ENCODE assay signal across 36 cellular contexts in genomic region chr2:30786923-30787685, GRCh38. TPM values are rescaled to one million over a fixed set of nuclear protein-coding genes. Genes with fewer than 3 reads are reported as not detected.
"Had no signal": no experiment of that assay in that cellular context is flagged by ENCODE, and none has a peak within 500 bp of the region (broad histone marks: within the 10 kb centered on the region; RNA-seq: fewer than 3 reads in every experiment).

No MANE protein-coding gene starts in this region.

- H3K27ac Mint-ChIP-seq: activated CD4-positive, alpha-beta memory T cell treated with anti-CD3 and anti-CD28 coated beads, Interleukin-2, amount 10 ng/mL, durations not matched to agents 7 days and 5 days; activated CD4-positive, alpha-beta T cell treated with anti-CD3 and anti-CD28 coated beads for 36 hours; activated naive CD4-positive, alpha-beta T cell treated with anti-CD3 and anti-CD28 coated beads for 36 hours; activated naive CD4-positive, alpha-beta T cell treated with anti-CD3 and anti-CD28 coated beads, Interleukin-2, amount 50 U/mL, for 72 hours; activated T-helper 1 cell treated with anti-CD3 and anti-CD28 coated beads, Interleukin-12 subunit alpha, Interleukin-12 subunit beta, Interleukin-2, Interleukin-4 antibody, amounts not matched to agents 30 ng/mL and 10 ng/mL and 1 ng/mL, durations not matched to agents 14 hours and 24 hours and 36 hours; T-helper 1 cell treated with Interleukin-12 subunit alpha and Interleukin-12 subunit beta and Interleukin-4 antibody, amounts not matched to agents 30 μg/mL and 1 μg/mL, for 36 hours; T-helper 2 cell treated with Interferon-gamma antibody and Interleukin-4, amounts not matched to agents 5 μg/mL and 100 μg/mL, for 36 hours; WTC11 had no signal

- H3K4me1 ChIP-seq: adrenal gland, body of pancreas, breast epithelium, SJSA1 had no signal

- H3K9me3 Mint-ChIP-seq: activated CD4-positive, alpha-beta memory T cell treated with anti-CD3 and anti-CD28 coated beads, Interleukin-2, amount 10 ng/mL, durations not matched to agents 7 days and 5 days; activated naive CD4-positive, alpha-beta T cell treated with anti-CD3 and anti-CD28 coated beads for 36 hours; activated naive CD4-positive, alpha-beta T cell treated with anti-CD3 and anti-CD28 coated beads, Interleukin-2, amount 50 U/mL, for 72 hours; activated T-cell treated with anti-CD3 and anti-CD28 coated beads, Interleukin-2, amount 50 U/mL, for 4 hours; activated T-helper 1 cell treated with anti-CD3 and anti-CD28 coated beads, Interleukin-12 subunit alpha, Interleukin-12 subunit beta, Interleukin-2, Interleukin-4 antibody, amounts not matched to agents 30 ng/mL and 10 ng/mL and 1 ng/mL, durations not matched to agents 14 hours and 24 hours and 36 hours; T-helper 1 cell treated with Interleukin-12 subunit alpha and Interleukin-12 subunit beta and Interleukin-4 antibody, amounts not matched to agents 30 μg/mL and 1 μg/mL, for 36 hours; T-helper 2 cell treated with Interferon-gamma antibody and Interleukin-4, amounts not matched to agents 5 μg/mL and 100 μg/mL, for 36 hours; WTC11 had no signal

- H3K4me1 Mint-ChIP-seq: activated CD4-positive, alpha-beta memory T cell treated with anti-CD3 and anti-CD28 coated beads, Interleukin-2, amount 10 ng/mL, durations not matched to agents 7 days and 5 days had no signal

- H3K36me3 Mint-ChIP-seq: activated naive CD4-positive, alpha-beta T cell treated with anti-CD3 and anti-CD28 coated beads, Interleukin-2, amount 50 U/mL, for 72 hours; WTC11 had no signal

- ATAC-seq: activated CD4-positive, alpha-beta T cell treated with anti-CD3 and anti-CD28 coated beads for 36 hours; activated CD4-positive, CD25-positive, alpha-beta regulatory T cell treated with anti-CD3 and anti-CD28 coated beads, Interleukin-2, amount 50 U/mL, for 24 hours; activated naive CD4-positive, alpha-beta T cell treated with anti-CD3 and anti-CD28 coated beads, Interleukin-2, amount 50 U/mL, for 72 hours; activated T-cell treated with anti-CD3 and anti-CD28 coated beads, Interleukin-2, amount 50 U/mL, for 4 hours; body of pancreas; PC-3; WTC11 had no signal

- H3K27me3 ChIP-seq: adrenal gland, body of pancreas, breast epithelium, Peyer's patch had no signal

- H3K27ac ChIP-seq: adrenal gland, body of pancreas, breast epithelium, KMS-11, Peyer's patch, SJSA1 had no signal

- H3K9me3 ChIP-seq: adrenal gland, body of pancreas, breast epithelium, Peyer's patch, SJSA1, SK-N-SH had no signal

- DNase-seq: activated CD4-positive, alpha-beta memory T cell treated with anti-CD3 and anti-CD28 coated beads, Interleukin-2, amount 10 ng/mL, durations not matched to agents 7 days and 5 days; activated CD4-positive, alpha-beta T cell treated with anti-CD3 and anti-CD28 coated beads for 36 hours; activated CD8-positive, alpha-beta memory T cell treated with anti-CD3 and anti-CD28 coated beads for 24 hours; activated gamma-delta T cell treated with Interleukin-2 at 50 U/mL for 16 hours; activated naive CD4-positive, alpha-beta T cell treated with anti-CD3 and anti-CD28 coated beads for 36 hours; activated T-cell treated with anti-CD3 and anti-CD28 coated beads, Interleukin-2, amount 50 U/mL, for 4 hours; body of pancreas; MM.1S; MV-4-11; NCI-H1092; NCI-H1436 treated with DMSO at 0.1 percent for 48 hours; NCI-H187; NCI-H2029 treated with DMSO at 0.1 percent for 48 hours; NCI-H2107; NCI-H2171; NCI-H510A; NCI-H526; NCI-H748 treated with DMSO at 0.1 percent for 48 hours; NK-92 treated with Interleukin-12 subunit alpha and Interleukin-12 subunit beta, amount 100 ng/mL, for 24 hours; PC-3; Peyer's patch; RPMI8226; SHP77 treated with DMSO at 0.1 percent for 48 hours; SK-N-SH had no signal

- H3K4me3 Mint-ChIP-seq: activated CD4-positive, alpha-beta memory T cell treated with anti-CD3 and anti-CD28 coated beads, Interleukin-2, amount 10 ng/mL, durations not matched to agents 7 days and 5 days; activated CD4-positive, alpha-beta T cell treated with anti-CD3 and anti-CD28 coated beads for 36 hours; activated naive CD4-positive, alpha-beta T cell treated with anti-CD3 and anti-CD28 coated beads for 36 hours; activated T-cell treated with anti-CD3 and anti-CD28 coated beads, Interleukin-2, amount 50 U/mL, for 4 hours; activated T-helper 1 cell treated with anti-CD3 and anti-CD28 coated beads, Interleukin-12 subunit alpha, Interleukin-12 subunit beta, Interleukin-2, Interleukin-4 antibody, amounts not matched to agents 30 ng/mL and 10 ng/mL and 1 ng/mL, durations not matched to agents 14 hours and 24 hours and 36 hours; T-helper 1 cell treated with Interleukin-12 subunit alpha and Interleukin-12 subunit beta and Interleukin-4 antibody, amounts not matched to agents 30 μg/mL and 1 μg/mL, for 36 hours; T-helper 2 cell treated with Interferon-gamma antibody and Interleukin-4, amounts not matched to agents 5 μg/mL and 100 μg/mL, for 36 hours; WTC11 had no signal

- H3K36me3 ChIP-seq: adrenal gland, breast epithelium, Peyer's patch, SJSA1 had no signal

- H3K4me3 ChIP-seq: adrenal gland, body of pancreas, breast epithelium, Peyer's patch, SJSA1 had no signal

RNA-seq across cellular contexts. Expression of gene CAPN13, which starts 20.1 kb away (rescaled TPM):
- total RNA-seq: activated CD4-positive, alpha-beta memory T cell treated with anti-CD3 and anti-CD28 coated beads, Interleukin-2, amount 10 ng/mL, durations not matched to agents 7 days and 5 days; activated CD4-positive, alpha-beta T cell treated with anti-CD3 and anti-CD28 coated beads for 36 hours; activated naive CD4-positive, alpha-beta T cell treated with anti-CD3 and anti-CD28 coated beads for 36 hours; activated naive CD4-positive, alpha-beta T cell treated with anti-CD3 and anti-CD28 coated beads, Interleukin-2, amount 50 U/mL, for 72 hours; activated T-helper 1 cell treated with anti-CD3 and anti-CD28 coated beads, Interleukin-12 subunit alpha, Interleukin-12 subunit beta, Interleukin-2, Interleukin-4 antibody, amounts not matched to agents 30 ng/mL and 10 ng/mL and 1 ng/mL, durations not matched to agents 14 hours and 24 hours and 36 hours; astrocyte; LHCN-M2; SJSA1 had no signal
